ENCODE assay signal across 1 cellular context in the genomic region with DNA sequence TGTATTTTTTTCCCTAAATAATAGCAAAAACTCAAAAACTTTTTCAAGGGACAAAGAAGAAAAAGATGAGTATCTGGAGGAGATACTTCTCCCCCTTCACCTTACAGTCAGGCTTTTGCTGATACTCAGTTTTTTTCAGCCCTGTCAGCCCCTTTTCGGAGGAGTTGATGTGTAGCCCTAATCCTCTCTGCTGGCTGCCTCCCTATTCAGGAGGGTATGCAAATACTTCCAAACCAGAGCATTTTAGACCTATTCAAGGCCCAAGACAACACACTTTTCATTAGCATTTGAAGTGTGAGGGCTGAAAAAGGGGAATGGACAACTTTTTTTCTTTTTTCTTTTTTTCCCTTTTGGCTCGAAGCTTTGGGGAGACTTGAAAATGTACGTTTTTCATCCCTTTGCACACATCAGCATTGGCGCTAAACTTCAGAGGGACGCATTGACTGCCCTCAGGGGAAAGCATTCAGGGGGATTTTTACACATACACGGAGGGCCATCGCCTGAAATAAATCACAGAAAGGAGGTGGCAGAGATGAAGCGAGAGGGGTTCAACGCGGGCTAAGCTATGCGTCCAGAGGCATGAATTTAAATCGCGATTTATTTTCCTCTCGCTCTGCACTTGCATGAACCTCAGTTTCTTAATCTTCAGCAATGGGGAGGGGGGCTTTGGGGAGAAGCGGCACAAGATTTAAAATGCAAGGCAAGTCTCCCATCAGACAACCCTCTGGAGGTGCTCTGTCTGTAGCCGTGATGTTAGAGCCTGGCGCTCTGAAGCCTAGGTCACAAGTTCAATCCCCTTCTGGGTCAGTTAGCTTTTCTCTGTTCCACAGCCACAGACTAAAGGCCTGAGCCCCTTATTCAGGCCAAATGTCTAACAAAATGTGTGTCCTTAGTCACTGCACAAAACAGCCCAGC.
TF ChIP-seq lines count a peak whose summit lies in the region.

No MANE protein-coding gene starts in this region.

TF ChIP-seq in GM23338, 12 proteins besides CTCF, POLR2A, EP300 and RAD21 (continued from another document):
- TF ChIP-seq, protein P1, sequence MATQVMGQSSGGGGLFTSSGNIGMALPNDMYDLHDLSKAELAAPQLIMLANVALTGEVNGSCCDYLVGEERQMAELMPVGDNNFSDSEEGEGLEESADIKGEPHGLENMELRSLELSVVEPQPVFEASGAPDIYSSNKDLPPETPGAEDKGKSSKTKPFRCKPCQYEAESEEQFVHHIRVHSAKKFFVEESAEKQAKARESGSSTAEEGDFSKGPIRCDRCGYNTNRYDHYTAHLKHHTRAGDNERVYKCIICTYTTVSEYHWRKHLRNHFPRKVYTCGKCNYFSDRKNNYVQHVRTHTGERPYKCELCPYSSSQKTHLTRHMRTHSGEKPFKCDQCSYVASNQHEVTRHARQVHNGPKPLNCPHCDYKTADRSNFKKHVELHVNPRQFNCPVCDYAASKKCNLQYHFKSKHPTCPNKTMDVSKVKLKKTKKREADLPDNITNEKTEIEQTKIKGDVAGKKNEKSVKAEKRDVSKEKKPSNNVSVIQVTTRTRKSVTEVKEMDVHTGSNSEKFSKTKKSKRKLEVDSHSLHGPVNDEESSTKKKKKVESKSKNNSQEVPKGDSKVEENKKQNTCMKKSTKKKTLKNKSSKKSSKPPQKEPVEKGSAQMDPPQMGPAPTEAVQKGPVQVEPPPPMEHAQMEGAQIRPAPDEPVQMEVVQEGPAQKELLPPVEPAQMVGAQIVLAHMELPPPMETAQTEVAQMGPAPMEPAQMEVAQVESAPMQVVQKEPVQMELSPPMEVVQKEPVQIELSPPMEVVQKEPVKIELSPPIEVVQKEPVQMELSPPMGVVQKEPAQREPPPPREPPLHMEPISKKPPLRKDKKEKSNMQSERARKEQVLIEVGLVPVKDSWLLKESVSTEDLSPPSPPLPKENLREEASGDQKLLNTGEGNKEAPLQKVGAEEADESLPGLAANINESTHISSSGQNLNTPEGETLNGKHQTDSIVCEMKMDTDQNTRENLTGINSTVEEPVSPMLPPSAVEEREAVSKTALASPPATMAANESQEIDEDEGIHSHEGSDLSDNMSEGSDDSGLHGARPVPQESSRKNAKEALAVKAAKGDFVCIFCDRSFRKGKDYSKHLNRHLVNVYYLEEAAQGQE (IDR thresholded peaks at IDR 0.05; ENCODE audit: unreplicated experiment), result no peak
- TF ChIP-seq, protein P2, sequence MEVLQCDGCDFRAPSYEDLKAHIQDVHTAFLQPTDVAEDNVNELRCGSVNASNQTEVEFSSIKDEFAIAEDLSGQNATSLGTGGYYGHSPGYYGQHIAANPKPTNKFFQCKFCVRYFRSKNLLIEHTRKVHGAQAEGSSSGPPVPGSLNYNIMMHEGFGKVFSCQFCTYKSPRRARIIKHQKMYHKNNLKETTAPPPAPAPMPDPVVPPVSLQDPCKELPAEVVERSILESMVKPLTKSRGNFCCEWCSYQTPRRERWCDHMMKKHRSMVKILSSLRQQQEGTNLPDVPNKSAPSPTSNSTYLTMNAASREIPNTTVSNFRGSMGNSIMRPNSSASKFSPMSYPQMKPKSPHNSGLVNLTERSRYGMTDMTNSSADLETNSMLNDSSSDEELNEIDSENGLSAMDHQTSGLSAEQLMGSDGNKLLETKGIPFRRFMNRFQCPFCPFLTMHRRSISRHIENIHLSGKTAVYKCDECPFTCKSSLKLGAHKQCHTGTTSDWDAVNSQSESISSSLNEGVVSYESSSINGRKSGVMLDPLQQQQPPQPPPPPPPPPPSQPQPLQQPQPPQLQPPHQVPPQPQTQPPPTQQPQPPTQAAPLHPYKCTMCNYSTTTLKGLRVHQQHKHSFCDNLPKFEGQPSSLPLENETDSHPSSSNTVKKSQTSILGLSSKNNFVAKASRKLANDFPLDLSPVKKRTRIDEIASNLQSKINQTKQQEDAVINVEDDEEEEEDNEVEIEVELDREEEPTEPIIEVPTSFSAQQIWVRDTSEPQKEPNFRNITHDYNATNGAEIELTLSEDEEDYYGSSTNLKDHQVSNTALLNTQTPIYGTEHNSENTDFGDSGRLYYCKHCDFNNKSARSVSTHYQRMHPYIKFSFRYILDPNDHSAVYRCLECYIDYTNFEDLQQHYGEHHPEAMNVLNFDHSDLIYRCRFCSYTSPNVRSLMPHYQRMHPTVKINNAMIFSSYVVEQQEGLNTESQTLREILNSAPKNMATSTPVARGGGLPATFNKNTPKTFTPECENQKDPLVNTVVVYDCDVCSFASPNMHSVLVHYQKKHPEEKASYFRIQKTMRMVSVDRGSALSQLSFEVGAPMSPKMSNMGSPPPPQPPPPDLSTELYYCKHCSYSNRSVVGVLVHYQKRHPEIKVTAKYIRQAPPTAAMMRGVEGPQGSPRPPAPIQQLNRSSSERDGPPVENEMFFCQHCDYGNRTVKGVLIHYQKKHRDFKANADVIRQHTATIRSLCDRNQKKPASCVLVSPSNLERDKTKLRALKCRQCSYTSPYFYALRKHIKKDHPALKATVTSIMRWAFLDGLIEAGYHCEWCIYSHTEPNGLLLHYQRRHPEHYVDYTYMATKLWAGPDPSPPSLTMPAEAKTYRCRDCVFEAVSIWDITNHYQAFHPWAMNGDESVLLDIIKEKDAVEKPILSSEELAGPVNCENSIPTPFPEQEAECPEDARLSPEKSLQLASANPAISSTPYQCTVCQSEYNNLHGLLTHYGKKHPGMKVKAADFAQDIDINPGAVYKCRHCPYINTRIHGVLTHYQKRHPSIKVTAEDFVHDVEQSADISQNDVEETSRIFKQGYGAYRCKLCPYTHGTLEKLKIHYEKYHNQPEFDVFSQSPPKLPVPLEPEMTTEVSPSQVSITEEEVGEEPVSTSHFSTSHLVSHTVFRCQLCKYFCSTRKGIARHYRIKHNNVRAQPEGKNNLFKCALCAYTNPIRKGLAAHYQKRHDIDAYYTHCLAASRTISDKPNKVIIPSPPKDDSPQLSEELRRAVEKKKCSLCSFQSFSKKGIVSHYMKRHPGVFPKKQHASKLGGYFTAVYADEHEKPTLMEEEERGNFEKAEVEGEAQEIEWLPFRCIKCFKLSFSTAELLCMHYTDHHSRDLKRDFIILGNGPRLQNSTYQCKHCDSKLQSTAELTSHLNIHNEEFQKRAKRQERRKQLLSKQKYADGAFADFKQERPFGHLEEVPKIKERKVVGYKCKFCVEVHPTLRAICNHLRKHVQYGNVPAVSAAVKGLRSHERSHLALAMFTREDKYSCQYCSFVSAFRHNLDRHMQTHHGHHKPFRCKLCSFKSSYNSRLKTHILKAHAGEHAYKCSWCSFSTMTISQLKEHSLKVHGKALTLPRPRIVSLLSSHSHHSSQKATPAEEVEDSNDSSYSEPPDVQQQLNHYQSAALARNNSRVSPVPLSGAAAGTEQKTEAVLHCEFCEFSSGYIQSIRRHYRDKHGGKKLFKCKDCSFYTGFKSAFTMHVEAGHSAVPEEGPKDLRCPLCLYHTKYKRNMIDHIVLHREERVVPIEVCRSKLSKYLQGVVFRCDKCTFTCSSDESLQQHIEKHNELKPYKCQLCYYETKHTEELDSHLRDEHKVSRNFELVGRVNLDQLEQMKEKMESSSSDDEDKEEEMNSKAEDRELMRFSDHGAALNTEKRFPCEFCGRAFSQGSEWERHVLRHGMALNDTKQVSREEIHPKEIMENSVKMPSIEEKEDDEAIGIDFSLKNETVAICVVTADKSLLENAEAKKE (CRISPR knock-in tag; IDR thresholded peaks at IDR 0.05), result no peak
- TF ChIP-seq ZNF114 (CRISPR knock-in tag; IDR thresholded peaks at IDR 0.05) (no peak), CREB1 (CRISPR knock-in tag; IDR thresholded peaks at IDR 0.05; ENCODE audit: low read depth) (no peak), EZH2phosphoT487 (IDR thresholded peaks at IDR 0.05; ENCODE audit: unreplicated experiment) (no peak), NANOG (IDR thresholded peaks at IDR 0.05; ENCODE audit: borderline replicate concordance) (no peak), JUNB (IDR thresholded peaks at IDR 0.05; ENCODE audit: unreplicated experiment) (no peak), ZNF331 (CRISPR knock-in tag; IDR thresholded peaks at IDR 0.05; ENCODE audit: low read depth) (no peak)
TF ChIP-seq in GM23338: peak in this region for 0.
